11 cellular contexts compared by ENCODE assay signal in genomic region chr6:24126586-24127192, GRCh38. TPM values are rescaled to one million over a fixed set of nuclear protein-coding genes. Genes with fewer than 3 reads are reported as not detected.
DNase-seq lines count a peak whose midpoint lies in the region; ATAC-seq and TF ChIP-seq lines count a peak whose summit lies in the region.
"Had no signal": no experiment of that assay in that cellular context is flagged by ENCODE, and none has a peak within 500 bp of the region (broad histone marks: within the 10 kb centered on the region; RNA-seq: fewer than 3 reads in every experiment).

No MANE protein-coding gene starts in this region.

- H3K9me3 Mint-ChIP-seq in endothelial cell (ENCODE audit: unreplicated experiment), result no peaks in the 10 kb centered on the region
- H3K9me3 Mint-ChIP-seq in naive thymus-derived CD4-positive, alpha-beta T cell, result peaks cover 0 to 17% (median 8%) of the 10 kb centered on the region in 11 donors

- CTCF ChIA-PET in naive thymus-derived CD4-positive, alpha-beta T cell (lab: Charles Lee), result no interaction called here

- peak; percentile 4 for DNase-seq in NCI-H2196 (lab: John Stamatoyannopoulos, UW; ENCODE audit: unreplicated experiment)
- DNase-seq in NCI-H2196 treated with DMSO at 0.1 percent for 48 hours (lab: John Stamatoyannopoulos, UW; ENCODE audit: unreplicated experiment), result no peak
- no peak for DNase-seq in RWPE2 (ENCODE audit: low spot score)
- DNase-seq in endothelial cell (ENCODE audit: low spot score), result peak; percentile 79
- peak in 6 of 9 donors; percentile 1 to 35 (median 14) for DNase-seq in naive thymus-derived CD4-positive, alpha-beta T cell
- DNase-seq in NCI-H524 treated with DMSO at 0.1 percent for 48 hours (lab: John Stamatoyannopoulos, UW), result no peak

- H3K27me3 ChIP-seq in RWPE2 (ENCODE audit: insufficient read depth, poor library complexity, severe bottlenecking), result peaks cover 11% of the 10 kb centered on the region
- H3K27me3 ChIP-seq in naive thymus-derived CD4-positive, alpha-beta T cell (ENCODE audit: control insufficient read depth in 2 of 2, insufficient read depth in 2 of 2, low read length in 2 of 2), result no peaks in the 10 kb centered on the region

- no peak overlapping the region for H3K27ac ChIP-seq in RWPE2 (ENCODE audit: poor library complexity, severe bottlenecking)
- H3K27ac ChIP-seq in naive thymus-derived CD4-positive, alpha-beta T cell (ENCODE audit: low read depth, low read length), result no peak overlapping the region

- H3K4me1 Mint-ChIP-seq in endothelial cell (ENCODE audit: unreplicated experiment), result peaks cover 7% of the 10 kb centered on the region
- peaks cover 0 to 5% (median 0%) of the 10 kb centered on the region in 7 donors for H3K4me1 Mint-ChIP-seq in naive thymus-derived CD4-positive, alpha-beta T cell

- TF ChIP-seq CTCF in RWPE2 (IDR thresholded peaks at IDR 0.05; ENCODE audit: poor library complexity, severe bottlenecking) (no peak), endothelial cell (IDR thresholded peaks at IDR 0.05; ENCODE audit: unreplicated experiment) (no peak)

- no peaks in the 10 kb centered on the region for H3K27me3 Mint-ChIP-seq in endothelial cell (ENCODE audit: unreplicated experiment)
- H3K27me3 Mint-ChIP-seq in naive thymus-derived CD4-positive, alpha-beta T cell, result peaks cover 12 to 68% (median 48%) of the 10 kb centered on the region in 5 donors

- intact Hi-C loops in naive thymus-derived CD4-positive, alpha-beta T cell (cut with micrococcal nuclease), result no loop called here

- no peaks in the 10 kb centered on the region for H3K4me1 ChIP-seq in RWPE2 (ENCODE audit: insufficient read depth, poor library complexity, severe bottlenecking)
- H3K4me1 ChIP-seq in naive thymus-derived CD4-positive, alpha-beta T cell (ENCODE audit: control insufficient read depth in 2 of 2, insufficient read depth in 2 of 2, low read length in 2 of 2), result no peaks in the 10 kb centered on the region

- H3K36me3 ChIP-seq in RWPE2 (ENCODE audit: low read depth), result no peaks in the 10 kb centered on the region
- H3K36me3 ChIP-seq in naive thymus-derived CD4-positive, alpha-beta T cell (ENCODE audit: control insufficient read depth in 2 of 3, insufficient read depth in 3 of 3, low read length in 3 of 3), result no peaks in the 10 kb centered on the region

- no peak overlapping the region for H3K4me3 ChIP-seq in RWPE2 (ENCODE audit: severe bottlenecking)
- H3K4me3 ChIP-seq in naive thymus-derived CD4-positive, alpha-beta T cell (ENCODE audit: low read length), result no peak overlapping the region

- POLR2A ChIA-PET in naive thymus-derived CD4-positive, alpha-beta T cell (lab: Charles Lee), result no interaction called here

- H3K4me3 Mint-ChIP-seq in endothelial cell (ENCODE audit: unreplicated experiment), result peak overlapping the region; percentile 82
- H3K4me3 Mint-ChIP-seq in naive thymus-derived CD4-positive, alpha-beta T cell, result peak overlapping the region in 4 of 10 donors; percentile 0 to 49 (median 30)
- H3K4me3 Mint-ChIP-seq: T-helper 1 cell treated with Interleukin-12 subunit alpha and Interleukin-12 subunit beta and Interleukin-4 antibody, amounts not matched to agents 30 μg/mL and 1 μg/mL, for 36 hours had no signal

- no peaks in the 10 kb centered on the region for H3K36me3 Mint-ChIP-seq in endothelial cell (ENCODE audit: low read depth, unreplicated experiment)
- H3K36me3 Mint-ChIP-seq in naive thymus-derived CD4-positive, alpha-beta T cell, result peaks cover 0 to 4% (median 0%) of the 10 kb centered on the region in 5 donors

- no peak overlapping the region for H3K27ac Mint-ChIP-seq in endothelial cell (ENCODE audit: unreplicated experiment)
- H3K27ac Mint-ChIP-seq in naive thymus-derived CD4-positive, alpha-beta T cell, result no peak overlapping the region
- H3K27ac Mint-ChIP-seq: T-helper 1 cell treated with Interleukin-12 subunit alpha and Interleukin-12 subunit beta and Interleukin-4 antibody, amounts not matched to agents 30 μg/mL and 1 μg/mL, for 36 hours had no signal

- ATAC-seq in HG02973 (IDR thresholded peaks at IDR 0.05; ENCODE audit: unreplicated experiment) (peak; percentile 58), RWPE2 (ENCODE audit: low read depth) (peak; percentile 79), HG02870 (IDR thresholded peaks at IDR 0.05; ENCODE audit: unreplicated experiment) (no peak)
- ATAC-seq in naive thymus-derived CD4-positive, alpha-beta T cell, result no peak

- no peaks in the 10 kb centered on the region for H3K9me3 ChIP-seq in RWPE2 (ENCODE audit: severe bottlenecking)
- H3K9me3 ChIP-seq in naive thymus-derived CD4-positive, alpha-beta T cell (ENCODE audit: control insufficient read depth in 2 of 3, low read length in 3 of 3), result no peaks in the 10 kb centered on the region

RNA-seq across cellular contexts. Expression of gene NRSN1, which starts 0.7 kb away (rescaled TPM):
- not detected for total RNA-seq in endothelial cell (ENCODE audit: unreplicated experiment)
- not detected for total RNA-seq in naive thymus-derived CD4-positive, alpha-beta T cell
- polyA plus RNA-seq in naive thymus-derived CD4-positive, alpha-beta T cell, result not detected
- total RNA-seq: right cardiac atrium had no signal
- polyA plus RNA-seq: AG04450 had no signal

Comparison
In these comparisons a context has a peak if more than half of its experiments do, and no peak if none do; other contexts are left out.
1. DNase-seq: peak in NCI-H2196 (single experiment), endothelial cell (single experiment) and naive thymus-derived CD4-positive, alpha-beta T cell (6 of 9); none in NCI-H2196 treated with DMSO at 0.1 percent for 48 hours (single experiment), RWPE2 (single experiment) and NCI-H524 treated with DMSO at 0.1 percent for 48 hours (single experiment).
2. ATAC-seq: peak in HG02973 (single experiment) and RWPE2 (single experiment); none in naive thymus-derived CD4-positive, alpha-beta T cell (single experiment) and HG02870 (single experiment).